ENCODE assay signal across 8 cellular contexts in genomic region chr4:122798101-122798500, GRCh38. TPM values are rescaled to one million over a fixed set of nuclear protein-coding genes. Genes with fewer than 3 reads are reported as not detected.
DNase-seq lines count a peak whose midpoint lies in the region; ATAC-seq, FAIRE-seq and TF ChIP-seq lines count a peak whose summit lies in the region.

No MANE protein-coding gene starts in this region.

- peak overlapping the region; percentile 68 for H3K9ac ChIP-seq in iPS-20b (ENCODE audit: low read depth, low read length)

- intact Hi-C loops in ascending aorta (cut with DNase I): no loop called here

- POLR2A ChIA-PET in A549 (lab: Yijun Ruan, JAX): no interaction called here

- H3K4me3 ChIP-seq in A549 (no peak overlapping the region), ascending aorta (peak overlapping the region; percentile 15 to 48), iPS-20b (ENCODE audit: low read length) (no peak overlapping the region; the same call in 1 of the 2 replicates)

- H3K27ac ChIP-seq in A549 (peak overlapping the region; percentile 65 to 81), ascending aorta (peak overlapping the region; percentile 71 to 80), iPS-20b (ENCODE audit: low read length) (peak overlapping the region; percentile 32)

- H3K4me1 ChIP-seq in A549: peaks cover 17% of the 10 kb centered on the region; the same call in 2 of the 3 replicates
- peaks cover 0 to 5% of the 10 kb centered on the region in 2 donors for H3K4me1 ChIP-seq in ascending aorta
- H3K4me1 ChIP-seq in iPS-20b (ENCODE audit: insufficient read depth, low read length): peaks cover 32% of the 10 kb centered on the region

- CTCF ChIA-PET in A549 (lab: Yijun Ruan, JAX): interaction anchor here (1.0 to 1.4 kb wide), 2 partner anchors 10 to 124 kb away, joined by 3 to 5 read pairs; partner anchors contain the start of gene NUDT6

- no peak for TF ChIP-seq POLR2A in A549 (IDR thresholded peaks at IDR 0.05; ENCODE audit: low read length)

- TF ChIP-seq EP300 in A549 (IDR thresholded peaks at IDR 0.05): no peak

- no peak for TF ChIP-seq CTCF in A549 (IDR thresholded peaks at IDR 0.05)
- TF ChIP-seq CTCF in ascending aorta (IDR thresholded peaks at IDR 0.05): no peak

- H3K9me3 ChIP-seq in A549: no peaks in the 10 kb centered on the region
- H3K9me3 ChIP-seq in ascending aorta: no peaks in the 10 kb centered on the region
- H3K9me3 ChIP-seq in iPS-20b (ENCODE audit: insufficient read depth, low read depth, low read length): no peaks in the 10 kb centered on the region

- DNase-seq in A549 (ENCODE audit: low read depth in 1 of 2, low spot score in 1 of 2): peak; percentile 24 to 73
- peak; percentile 75 for DNase-seq in NCI-H1048 (lab: John Stamatoyannopoulos, UW)
- DNase-seq in ascending aorta (ENCODE audit: low spot score in 2 of 2): peak in 1 of 2 donors; percentile 62
- peak; percentile 96 for DNase-seq in stromal cell of bone marrow (ENCODE audit: low read depth)
- DNase-seq in effector CD8-positive, alpha-beta T cell (lab: John Stamatoyannopoulos, UW): no peak
- no peak for DNase-seq in NCI-H128 (lab: John Stamatoyannopoulos, UW; ENCODE audit: unreplicated experiment)

- WGBS in A549 (ENCODE audit: missing lambda C conversion rate): 18% methylated on average over 5 of the region's 5 CpGs

- peak overlapping the region; percentile 60 for H3K4me2 ChIP-seq in A549

- no peaks in the 10 kb centered on the region for H3K36me3 ChIP-seq in ascending aorta
- no peaks in the 10 kb centered on the region for H3K36me3 ChIP-seq in iPS-20b (ENCODE audit: insufficient read depth, low read depth, low read length)

- ATAC-seq in A549 (peak; percentile 78 to 88), GM18909 (IDR thresholded peaks at IDR 0.05; ENCODE audit: poor library complexity, unreplicated experiment) (peak; percentile 78)

- H3K27me3 ChIP-seq in ascending aorta: no peaks in the 10 kb centered on the region
- no peaks in the 10 kb centered on the region for H3K27me3 ChIP-seq in iPS-20b (ENCODE audit: insufficient read depth, low read length)

- TF ChIP-seq RAD21 in A549 (conservative IDR thresholded peaks at IDR 0.05 in 1 of 2, IDR thresholded peaks at IDR 0.05 in 1 of 2): no peak

- FAIRE-seq in A549 (lab: Jason Lieb, UNC): no peak

TF ChIP-seq in A549, 52 proteins besides CTCF, POLR2A, EP300 and RAD21:
- TF ChIP-seq TP53 (CRISPR knock-in tag; IDR thresholded peaks at IDR 0.05) (peak; percentile 91), EHF (CRISPR knock-in tag; IDR thresholded peaks at IDR 0.05) (no peak)

RNA-seq across cellular contexts. Expression of gene FGF2, which starts 28.5 kb away (rescaled TPM):
- polyA plus RNA-seq in A549 (2011; rRNA removed) (32.5 and 45.2 TPM in 2 replicates), A549 (2017; fragmentation: RNase III; extraction: RNeasy Plus Mini Kit Qiagen cat#74134 plus additional on column Dnase treatment) (32.4 to 35.1 TPM (median 32.9 TPM) in 3 replicates)
- 8.0 and 10.2 TPM in 2 replicates for polyA plus RNA-seq in A549 (2012; cell fraction: cytosol; rRNA removed)
- 5.8 and 6.5 TPM in 2 replicates for polyA plus RNA-seq in A549 (2012; cell fraction: nucleus; rRNA removed)
- 19.3 and 20.7 TPM in 2 replicates for polyA minus RNA-seq in A549 (2011; rRNA and poly(A)+ RNA removed)
- 20.8 TPM for total RNA-seq in ascending aorta

Comparison
In these comparisons a context has a peak if more than half of its experiments do, and no peak if none do; other contexts are left out.
1. DNase-seq: peak in A549 (2 of 2), NCI-H1048 (single experiment) and stromal cell of bone marrow (single experiment); none in effector CD8-positive, alpha-beta T cell (single experiment) and NCI-H128 (single experiment).
2. H3K4me3 ChIP-seq: peak in ascending aorta (2 of 2); none in A549 (single experiment) and iPS-20b (single experiment).
3. Peak in every context shown above with its lines, with median percentiles within 50 percentile points of each other: H3K27ac ChIP-seq.